8 cellular contexts compared by ENCODE assay signal in genomic region chrX:47232803-47233332, GRCh38. TPM values are rescaled to one million over a fixed set of nuclear protein-coding genes. Genes with fewer than 3 reads are reported as not detected.
A peak's percentile ranks its signal among the peaks of the same experiment; 100 is the strongest.
DNase-seq lines count a peak whose midpoint lies in the region; ATAC-seq and TF ChIP-seq lines count a peak whose summit lies in the region.

USP11 (plus strand) TSS chrX:47233009; CDS start chrX:47233044, 35 bp downstream.

- H3K9ac ChIP-seq in mammary epithelial cell (ENCODE audit: insufficient read depth, low read length) (peak within 1 kb of the TSS; percentile 96), iPS-20b (ENCODE audit: low read depth, low read length) (peak within 1 kb of the TSS; percentile 97), skeletal muscle satellite cell (ENCODE audit: low read depth, low read length) (peak within 1 kb of the TSS; percentile 98)

- peaks cover 25% of the 10 kb centered on the region for H3K79me2 ChIP-seq in mammary epithelial cell (ENCODE audit: insufficient read depth, low read length)

- peaks cover 3% of the 10 kb centered on the region for H3K36me3 ChIP-seq in mammary epithelial cell (ENCODE audit: insufficient read depth, low read length)
- H3K36me3 ChIP-seq in iPS-20b (ENCODE audit: insufficient read depth, low read depth, low read length), result peaks cover 9% of the 10 kb centered on the region
- H3K36me3 ChIP-seq in skeletal muscle satellite cell (ENCODE audit: insufficient read depth, low read length), result peaks cover 18% of the 10 kb centered on the region

- dilution Hi-C loops in mammary epithelial cell (cut with HindIII; ENCODE audit: low sequenced_read_pairs), result no loop called here

- no peaks in the 10 kb centered on the region for H3K9me3 ChIP-seq in mammary epithelial cell (replicated peaks; ENCODE audit: insufficient read depth, low read length)
- no peaks in the 10 kb centered on the region for H3K9me3 ChIP-seq in iPS-20b (ENCODE audit: insufficient read depth, low read depth, low read length)
- H3K9me3 ChIP-seq in skeletal muscle satellite cell (replicated peaks; ENCODE audit: low read length), result no peaks in the 10 kb centered on the region

- CTCF ChIA-PET in mammary epithelial cell (lab: Charles Lee; ENCODE audit: low non-redundant PET), result no interaction called here

- H3K4me1 ChIP-seq in mammary epithelial cell (ENCODE audit: insufficient read depth, low read length) (peaks cover 10% of the 10 kb centered on the region), iPS-20b (ENCODE audit: insufficient read depth, low read length) (no peaks in the 10 kb centered on the region), skeletal muscle satellite cell (ENCODE audit: control insufficient read depth, insufficient read depth, low read length) (peaks cover 18% of the 10 kb centered on the region)

- peak within 1 kb of the TSS; percentile 61 to 81 (median 74) for H3K4me3 ChIP-seq in mammary epithelial cell (replicated peaks in 1 of 3; ENCODE audit: insufficient read depth in 1 of 3, low read depth in 2 of 3, low read length in 3 of 3)
- H3K4me3 ChIP-seq in iPS-20b (ENCODE audit: low read length), result peak within 1 kb of the TSS; percentile 83
- H3K4me3 ChIP-seq in skeletal muscle satellite cell (ENCODE audit: low read length), result peak within 1 kb of the TSS; percentile 87

- no peak for TF ChIP-seq CTCF in mammary epithelial cell (conservative IDR thresholded peaks at IDR 0.05 in 1 of 2, IDR thresholded peaks at IDR 0.05 in 1 of 2; ENCODE audit: extremely low read depth in 1 of 2, insufficient read depth in 1 of 2, low read depth in 1 of 2, low read length in 2 of 2)

- H3K27me3 ChIP-seq in mammary epithelial cell (ENCODE audit: insufficient read depth, low read length) (no peaks in the 10 kb centered on the region), iPS-20b (ENCODE audit: insufficient read depth, low read length) (no peaks in the 10 kb centered on the region), skeletal muscle satellite cell (ENCODE audit: control insufficient read depth, insufficient read depth, low read length) (peaks cover 7% of the 10 kb centered on the region)

- in situ Hi-C loops in Caki2 (cut with HindIII; ENCODE audit: low pct_unique_long_range_greater_than_20kb, low sequenced_read_pairs) (no loop called here), mammary epithelial cell (cut with MboI; ENCODE audit: low sequenced_read_pairs in 2 of 2) (no loop called here)

- TSS peak; percentile 78 for BruUV-seq in mammary epithelial cell (replicated peaks; lab: Mats Ljungman, UMichigan)

- peak within 1 kb of the TSS; percentile 22 for H2AFZ ChIP-seq in mammary epithelial cell (ENCODE audit: low read depth, low read length)

- 32% methylated on average over 15 of the region's 46 CpGs for whole genome bisulfite sequencing in mammary epithelial cell (ENCODE audit: low coverage, missing lambda C conversion rate)

- peak; percentile 21 for ATAC-seq in GM21423 (IDR thresholded peaks at IDR 0.05; ENCODE audit: unreplicated experiment)

- H3K4me2 ChIP-seq in mammary epithelial cell (ENCODE audit: insufficient read depth, low read depth, low read length) (peak within 1 kb of the TSS; percentile 73), skeletal muscle satellite cell (ENCODE audit: low read length) (peak within 1 kb of the TSS; percentile 94)

- intact Hi-C loops in T-helper 2 cell treated with Interferon-gamma antibody and Interleukin-4, amounts not matched to agents 100 ng/mL and 5 ng/mL, for 36 hours (cut with micrococcal nuclease), result loop anchor here (1.0 to 5.0 kb wide), 7 partner anchors 15 to 769 kb away; partner anchors contain the start of genes CDK16, NDUFB11, UBA1 and UXT
- intact Hi-C loops in mammary epithelial cell (cut with micrococcal nuclease), result loop anchor here (1.0 to 5.0 kb wide), 4 partner anchors 15 to 129 kb away; partner anchors contain the start of gene CDK16

- no peaks in the 10 kb centered on the region for H4K20me1 ChIP-seq in mammary epithelial cell (ENCODE audit: insufficient read depth, low read length)

- H3K27ac ChIP-seq in mammary epithelial cell (ENCODE audit: insufficient read depth, low read depth, low read length) (peak within 1 kb of the TSS; percentile 98), iPS-20b (ENCODE audit: low read length) (peak within 1 kb of the TSS; percentile 90)

- DNase-seq in Caki2 (ENCODE audit: low read depth), result peak; percentile 43
- peak; percentile 48 for DNase-seq in M059J (ENCODE audit: low read depth)
- no peak for DNase-seq in mammary epithelial cell
- no peak for DNase-seq in foreskin melanocyte

RNA-seq across cellular contexts. Expression of gene USP11, which starts in this region (rescaled TPM):
- 15.8 and 39.1 TPM in 2 replicates for total RNA-seq in Caki2 (2014; rRNA removed; shearing (Covaris generic); ENCODE audit: low replicate concordance)
- 39.2 and 55.6 TPM in 2 replicates for total RNA-seq in M059J (2014; rRNA removed; shearing (Covaris generic))
- 22.4 and 24.2 TPM in 2 replicates for total RNA-seq in T-helper 2 cell treated with Interferon-gamma antibody and Interleukin-4, amounts not matched to agents 100 ng/mL and 5 ng/mL, for 36 hours
- total RNA-seq in mammary epithelial cell, result 10 to 100 TPM; 23.7 to 27.3 TPM
- polyA plus RNA-seq in mammary epithelial cell, result 14.2 TPM
- polyA minus RNA-seq in mammary epithelial cell, result 71.7 TPM
- 21.3 and 32.8 TPM in 2 replicates for total RNA-seq in skeletal muscle satellite cell (2012; rRNA removed)

Comparison
In these comparisons a context has a peak if more than half of its experiments do, and no peak if none do; other contexts are left out.
1. DNase-seq: peak in Caki2 (single experiment) and M059J (single experiment); none in mammary epithelial cell (single experiment) and foreskin melanocyte (single experiment).
2. Peak in every context shown above with its lines, with median percentiles within 50 percentile points of each other: H3K4me3 ChIP-seq and H3K9ac ChIP-seq.